In the genomic region with DNA sequence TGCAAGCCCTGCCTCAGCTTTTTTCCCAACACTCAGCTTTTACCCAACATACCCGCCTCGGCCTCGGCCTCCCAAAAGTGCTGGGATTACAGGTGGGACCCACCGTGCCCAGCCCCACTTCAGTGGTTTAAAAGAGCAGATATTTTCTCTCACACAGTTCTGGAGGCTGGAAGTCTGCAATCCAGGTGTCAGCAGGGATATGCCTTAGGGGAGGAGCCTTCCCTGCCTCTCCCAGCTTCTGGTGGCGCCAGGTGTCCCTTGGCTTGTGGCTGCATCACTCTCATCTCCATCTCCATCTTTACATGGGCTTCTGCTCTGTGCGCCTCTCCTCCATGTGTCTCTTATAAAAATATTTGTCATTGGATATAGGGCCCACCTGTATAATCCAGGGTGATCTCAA, we compare ENCODE assay signal across 1 cellular context.
TF ChIP-seq lines count a peak whose summit lies in the region.

No MANE protein-coding gene starts in this region.

TF ChIP-seq in HEK293T, 16 proteins besides CTCF, POLR2A, EP300 and RAD21 (continued from another document):
- TF ChIP-seq ZNF384 (IDR thresholded peaks at IDR 0.05) (no peak), BHLHE40 (IDR thresholded peaks at IDR 0.05; ENCODE audit: borderline replicate concordance) (no peak), NFRKB (IDR thresholded peaks at IDR 0.05) (no peak), ELF4 (IDR thresholded peaks at IDR 0.05) (no peak), FOXM1 (IDR thresholded peaks at IDR 0.05; ENCODE audit: borderline replicate concordance) (no peak)
